32 cellular contexts compared by ENCODE assay signal in genomic region chr2:241185961-241186360, GRCh38. TPM values are rescaled to one million over a fixed set of nuclear protein-coding genes. Genes with fewer than 3 reads are reported as not detected.
"Had no signal": no experiment of that assay in that cellular context is flagged by ENCODE, and none has a peak within 500 bp of the region (broad histone marks: within the 10 kb centered on the region; RNA-seq: fewer than 3 reads in every experiment).

No MANE protein-coding gene starts in this region.

- H3K4me3 ChIP-seq: ascending aorta, breast epithelium, cardiac muscle cell, colonic mucosa, esophagus muscularis mucosa, gastrocnemius medialis, heart left ventricle had no signal

- H3K36me3 Mint-ChIP-seq: activated naive CD4-positive, alpha-beta T cell treated with anti-CD3 and anti-CD28 coated beads, Interleukin-2, amount 50 U/mL, for 72 hours; WTC11 had no signal

- H3K27ac ChIP-seq: ascending aorta, breast epithelium, cardiac muscle cell, colonic mucosa, esophagus muscularis mucosa, foreskin keratinocyte, gastrocnemius medialis, heart left ventricle, VCaP had no signal

- H3K4me3 Mint-ChIP-seq: activated CD4-positive, alpha-beta memory T cell treated with anti-CD3 and anti-CD28 coated beads, Interleukin-2, amount 10 ng/mL, durations not matched to agents 7 days and 5 days; activated CD4-positive, alpha-beta T cell treated with anti-CD3 and anti-CD28 coated beads, Interleukin-2, amount 10 ng/mL, durations not matched to agents 7 days and 5 days; activated naive CD4-positive, alpha-beta T cell treated with anti-CD3 and anti-CD28 coated beads, Interleukin-2, amount 10 ng/mL, durations not matched to agents 7 days and 5 days; activated naive CD8-positive, alpha-beta T cell treated with anti-CD3 and anti-CD28 coated beads, Interleukin-2, amount 10 ng/mL, durations not matched to agents 7 days and 5 days; activated T-cell treated with anti-CD3 and anti-CD28 coated beads, Interleukin-2, amount 50 U/mL, for 24 hours; activated T-cell treated with anti-CD3 and anti-CD28 coated beads, Interleukin-2, amount 50 U/mL, for 72 hours; brain; effector memory CD8-positive, alpha-beta T cell; WTC11 had no signal

- ATAC-seq: activated naive CD4-positive, alpha-beta T cell treated with anti-CD3 and anti-CD28 coated beads, Interleukin-2, amount 50 U/mL, for 72 hours; activated T-cell treated with anti-CD3 and anti-CD28 coated beads, Interleukin-2, amount 50 U/mL, for 72 hours; effector memory CD8-positive, alpha-beta T cell; foreskin keratinocyte; gastrocnemius medialis; heart left ventricle; WTC11 had no signal

- H3K4me1 ChIP-seq: ascending aorta, breast epithelium, colonic mucosa, esophagus muscularis mucosa, foreskin keratinocyte, gastrocnemius medialis, heart left ventricle had no signal

- H3K9me3 Mint-ChIP-seq: activated CD4-positive, alpha-beta memory T cell treated with anti-CD3 and anti-CD28 coated beads, Interleukin-2, amount 10 ng/mL, durations not matched to agents 7 days and 5 days; activated CD4-positive, alpha-beta T cell treated with anti-CD3 and anti-CD28 coated beads, Interleukin-2, amount 10 ng/mL, durations not matched to agents 7 days and 5 days; activated naive CD4-positive, alpha-beta T cell treated with anti-CD3 and anti-CD28 coated beads, Interleukin-2, amount 10 ng/mL, durations not matched to agents 7 days and 5 days; activated naive CD4-positive, alpha-beta T cell treated with anti-CD3 and anti-CD28 coated beads, Interleukin-2, amount 50 U/mL, for 72 hours; activated naive CD8-positive, alpha-beta T cell treated with anti-CD3 and anti-CD28 coated beads, Interleukin-2, amount 10 ng/mL, durations not matched to agents 7 days and 5 days; activated T-cell treated with anti-CD3 and anti-CD28 coated beads, Interleukin-2, amount 50 U/mL, for 24 hours; activated T-cell treated with anti-CD3 and anti-CD28 coated beads, Interleukin-2, amount 50 U/mL, for 72 hours; brain; effector memory CD8-positive, alpha-beta T cell; WTC11 had no signal

- H3K27me3 ChIP-seq: ascending aorta, breast epithelium, cardiac muscle cell, colonic mucosa, gastrocnemius medialis, heart left ventricle had no signal

- H3K4me1 Mint-ChIP-seq: activated CD4-positive, alpha-beta memory T cell treated with anti-CD3 and anti-CD28 coated beads, Interleukin-2, amount 10 ng/mL, durations not matched to agents 7 days and 5 days; activated CD4-positive, alpha-beta T cell treated with anti-CD3 and anti-CD28 coated beads, Interleukin-2, amount 10 ng/mL, durations not matched to agents 7 days and 5 days; activated naive CD4-positive, alpha-beta T cell treated with anti-CD3 and anti-CD28 coated beads, Interleukin-2, amount 10 ng/mL, durations not matched to agents 7 days and 5 days; activated naive CD8-positive, alpha-beta T cell treated with anti-CD3 and anti-CD28 coated beads, Interleukin-2, amount 10 ng/mL, durations not matched to agents 7 days and 5 days had no signal

- DNase-seq: activated CD4-positive, alpha-beta memory T cell treated with anti-CD3 and anti-CD28 coated beads, Interleukin-2, amount 10 ng/mL, durations not matched to agents 7 days and 5 days; activated CD4-positive, alpha-beta T cell treated with anti-CD3 and anti-CD28 coated beads for 1 hour; activated CD4-positive, alpha-beta T cell treated with anti-CD3 and anti-CD28 coated beads for 4 hours; activated CD4-positive, alpha-beta T cell treated with anti-CD3 and anti-CD28 coated beads, Interleukin-2, amount 10 ng/mL, durations not matched to agents 7 days and 5 days; activated CD4-positive, alpha-beta T cell treated with anti-CD3 and anti-CD28 coated beads, Interleukin-2, amount 50 U/mL, for 4 hours; activated CD8-positive, alpha-beta memory T cell treated with anti-CD3 and anti-CD28 coated beads, Interleukin-2, amount 50 U/mL, for 48 hours; activated gamma-delta T cell; activated naive CD4-positive, alpha-beta T cell; activated naive CD4-positive, alpha-beta T cell treated with anti-CD3 and anti-CD28 coated beads, Interleukin-2, amount 10 ng/mL, durations not matched to agents 7 days and 5 days; activated naive CD8-positive, alpha-beta T cell treated with anti-CD3 and anti-CD28 coated beads, Interleukin-2, amount 10 ng/mL, durations not matched to agents 7 days and 5 days; activated T-cell treated with anti-CD3 and anti-CD28 coated beads for 4 hours; activated T-cell treated with anti-CD3 and anti-CD28 coated beads, Interleukin-2, amount 50 U/mL, for 24 hours; activated T-cell treated with anti-CD3 and anti-CD28 coated beads, Interleukin-2, amount 50 U/mL, for 72 hours; central memory CD4-positive, alpha-beta T cell; cerebellar nuclear complex; colonic mucosa; effector CD4-positive, alpha-beta T cell; effector memory CD8-positive, alpha-beta T cell; erythroblast; foreskin keratinocyte; gastrocnemius medialis; glutamatergic neuron; heart left ventricle; T-helper 2 cell had no signal

- H3K9me3 ChIP-seq: ascending aorta, breast epithelium, colonic mucosa, esophagus muscularis mucosa, gastrocnemius medialis, heart left ventricle had no signal

- H3K27ac Mint-ChIP-seq: activated CD4-positive, alpha-beta memory T cell treated with anti-CD3 and anti-CD28 coated beads, Interleukin-2, amount 10 ng/mL, durations not matched to agents 7 days and 5 days; activated CD4-positive, alpha-beta T cell treated with anti-CD3 and anti-CD28 coated beads, Interleukin-2, amount 10 ng/mL, durations not matched to agents 7 days and 5 days; activated naive CD4-positive, alpha-beta T cell treated with anti-CD3 and anti-CD28 coated beads, Interleukin-2, amount 10 ng/mL, durations not matched to agents 7 days and 5 days; activated naive CD4-positive, alpha-beta T cell treated with anti-CD3 and anti-CD28 coated beads, Interleukin-2, amount 50 U/mL, for 72 hours; activated naive CD8-positive, alpha-beta T cell treated with anti-CD3 and anti-CD28 coated beads, Interleukin-2, amount 10 ng/mL, durations not matched to agents 7 days and 5 days; activated T-cell treated with anti-CD3 and anti-CD28 coated beads, Interleukin-2, amount 50 U/mL, for 24 hours; activated T-cell treated with anti-CD3 and anti-CD28 coated beads, Interleukin-2, amount 50 U/mL, for 72 hours; effector memory CD8-positive, alpha-beta T cell; WTC11 had no signal

- H3K36me3 ChIP-seq: colonic mucosa had no signal

- H3K27me3 Mint-ChIP-seq: activated CD4-positive, alpha-beta memory T cell treated with anti-CD3 and anti-CD28 coated beads, Interleukin-2, amount 10 ng/mL, durations not matched to agents 7 days and 5 days; activated CD4-positive, alpha-beta T cell treated with anti-CD3 and anti-CD28 coated beads, Interleukin-2, amount 10 ng/mL, durations not matched to agents 7 days and 5 days; activated naive CD4-positive, alpha-beta T cell treated with anti-CD3 and anti-CD28 coated beads, Interleukin-2, amount 10 ng/mL, durations not matched to agents 7 days and 5 days; activated naive CD8-positive, alpha-beta T cell treated with anti-CD3 and anti-CD28 coated beads, Interleukin-2, amount 10 ng/mL, durations not matched to agents 7 days and 5 days; activated T-cell treated with anti-CD3 and anti-CD28 coated beads, Interleukin-2, amount 50 U/mL, for 24 hours; brain; effector memory CD8-positive, alpha-beta T cell had no signal

RNA-seq across cellular contexts. Expression of gene PASK, which starts 36.7 kb away (rescaled TPM):
- total RNA-seq: ascending aorta had no signal
